In genomic region chr1:15212216-15212988, GRCh38 we compare ENCODE assay signal across 1 cellular context.
TF ChIP-seq lines count a peak whose summit lies in the region.

No MANE protein-coding gene starts in this region.

TF ChIP-seq in HEK293T, 16 proteins besides CTCF, POLR2A, EP300 and RAD21:
- TF ChIP-seq ELF4 (IDR thresholded peaks at IDR 0.05) (no peak), FOXM1 (IDR thresholded peaks at IDR 0.05; ENCODE audit: borderline replicate concordance) (no peak), BHLHE40 (IDR thresholded peaks at IDR 0.05; ENCODE audit: borderline replicate concordance) (no peak), CTBP1 (IDR thresholded peaks at IDR 0.05; ENCODE audit: borderline replicate concordance) (no peak), TARDBP (IDR thresholded peaks at IDR 0.05) (no peak), L3MBTL2 (conservative IDR thresholded peaks at IDR 0.05) (no peak), ARNT (IDR thresholded peaks at IDR 0.05) (no peak), SUZ12 (IDR thresholded peaks at IDR 0.05) (no peak), NFRKB (IDR thresholded peaks at IDR 0.05) (no peak), SP1 (IDR thresholded peaks at IDR 0.05) (no peak), PKNOX1 (IDR thresholded peaks at IDR 0.05) (no peak), FOXK2 (IDR thresholded peaks at IDR 0.05) (no peak), LEF1 (IDR thresholded peaks at IDR 0.05; ENCODE audit: borderline replicate concordance) (no peak), FOXA1 (IDR thresholded peaks at IDR 0.05) (no peak)
